In the genomic region with DNA sequence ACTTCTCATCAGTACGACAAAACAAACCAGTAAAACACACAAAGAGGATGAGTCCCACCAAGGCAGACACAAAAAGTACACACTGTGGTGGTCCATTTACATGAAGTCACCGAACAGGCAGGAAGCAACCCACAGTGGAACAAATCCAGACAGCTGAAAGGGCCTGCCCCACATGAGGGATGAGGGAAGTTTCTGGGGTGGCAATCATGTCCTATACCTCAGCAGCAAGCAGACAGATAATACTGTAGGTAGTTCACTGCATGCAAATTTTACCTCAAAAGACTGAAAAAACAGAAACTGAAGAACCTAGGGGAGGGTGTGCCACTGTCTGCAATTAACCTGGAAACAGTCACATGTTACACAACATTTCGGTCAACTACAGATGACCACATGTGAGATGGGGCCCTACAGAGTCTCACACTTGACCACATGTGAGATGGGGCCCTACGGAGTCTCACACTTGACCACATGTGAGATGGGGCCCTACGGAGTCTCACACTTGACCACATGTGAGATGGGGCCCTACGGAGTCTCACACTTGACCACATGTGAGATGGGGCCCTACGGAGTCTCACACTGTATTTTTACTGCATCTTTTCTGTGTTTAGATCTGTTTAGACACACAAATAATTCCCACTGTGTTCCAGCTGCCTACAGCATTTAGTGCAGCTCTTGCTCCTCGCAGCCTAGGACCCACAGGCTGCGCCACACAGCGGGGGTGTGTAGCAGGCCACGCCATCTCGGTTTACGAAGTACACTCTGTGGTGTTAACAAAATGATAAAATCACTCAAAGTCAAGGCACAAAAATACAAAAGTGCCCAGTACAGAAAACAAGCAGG, we compare ENCODE assay signal across 9 cellular contexts. TPM values are rescaled to one million over a fixed set of nuclear protein-coding genes. Genes with fewer than 3 reads are reported as not detected.
DNase-seq lines count a peak whose midpoint lies in the region; ATAC-seq, FAIRE-seq and TF ChIP-seq lines count a peak whose summit lies in the region.
"Had no signal": no experiment of that assay in that cellular context is flagged by ENCODE, and none has a peak within 500 bp of the region (broad histone marks: within the 10 kb centered on the region; RNA-seq: fewer than 3 reads in every experiment).

No MANE protein-coding gene starts in this region.

- intact Hi-C loops in activated T-helper 2 cell treated with anti-CD3 and anti-CD28 coated beads, Interferon-gamma antibody, Interleukin-2, Interleukin-4, amounts not matched to agents 10 μg/mL and 5 μg/mL and 100 μg/mL, durations not matched to agents 14 hours and 24 hours and 36 hours (cut with micrococcal nuclease), result no loop called here

- peaks cover 39% of the 10 kb centered on the region for H3K4me1 ChIP-seq in CD8-positive, alpha-beta memory T cell (ENCODE audit: insufficient read depth, low read length)
- peaks cover 12% of the 10 kb centered on the region for H3K4me1 ChIP-seq in foreskin keratinocyte

- DNase-seq in CD8-positive, alpha-beta memory T cell, result peak in 1 of 5 donors; percentile 37
- DNase-seq in foreskin keratinocyte, result no peak
- DNase-seq in LoVo (ENCODE audit: low spot score), result no peak
- DNase-seq in activated T-helper 2 cell treated with anti-CD3 and anti-CD28 coated beads, Interferon-gamma antibody, Interleukin-2, Interleukin-4, amounts not matched to agents 10 μg/mL and 5 μg/mL and 100 μg/mL, durations not matched to agents 14 hours and 24 hours and 36 hours (ENCODE audit: low spot score), result no peak
- no peak for DNase-seq in frontal cortex (ENCODE audit: low spot score in 2 of 2)
- no peak for DNase-seq in midbrain (lab: John Stamatoyannopoulos, UW)

- POLR2A ChIA-PET in CD8-positive, alpha-beta memory T cell (lab: Charles Lee), result interaction anchor here (1.8 kb wide), 1 partner anchor 23 kb away, joined by 16 read pairs; the partner anchor contains the start of genes CUL4A and PCID2

- H3K4me1 Mint-ChIP-seq in CD8-positive, alpha-beta memory T cell, result peaks cover 61 to 75% (median 62%) of the 10 kb centered on the region in 3 donors
- peaks cover 20% of the 10 kb centered on the region for H3K4me1 Mint-ChIP-seq in activated T-helper 2 cell treated with anti-CD3 and anti-CD28 coated beads, Interferon-gamma antibody, Interleukin-2, Interleukin-4, amounts not matched to agents 10 μg/mL and 5 μg/mL and 100 μg/mL, durations not matched to agents 14 hours and 24 hours and 36 hours (ENCODE audit: low read depth)

- CTCF ChIA-PET in CD8-positive, alpha-beta memory T cell (lab: Charles Lee), result interaction anchor here (0.7 to 1.0 kb wide), 3 partner anchors 12 to 100 kb away, joined by 3 read pairs; no protein-coding TSS in a partner anchor

- H3K27ac ChIP-seq in CD8-positive, alpha-beta memory T cell (ENCODE audit: low read depth, low read length), result no peak overlapping the region
- peak overlapping the region; percentile 69 for H3K27ac ChIP-seq in foreskin keratinocyte

- FAIRE-seq in frontal cortex (lab: Jason Lieb, UNC), result no peak

- peak overlapping the region; percentile 89 to 98 (median 92) for H3K27ac Mint-ChIP-seq in CD8-positive, alpha-beta memory T cell
- H3K27ac Mint-ChIP-seq in activated T-helper 2 cell treated with anti-CD3 and anti-CD28 coated beads, Interferon-gamma antibody, Interleukin-2, Interleukin-4, amounts not matched to agents 10 μg/mL and 5 μg/mL and 100 μg/mL, durations not matched to agents 14 hours and 24 hours and 36 hours, result no peak overlapping the region

- H3K4me3 Mint-ChIP-seq in CD8-positive, alpha-beta memory T cell, result peak overlapping the region; percentile 51 to 86 (median 79)
- no peak overlapping the region for H3K4me3 Mint-ChIP-seq in activated T-helper 2 cell treated with anti-CD3 and anti-CD28 coated beads, Interferon-gamma antibody, Interleukin-2, Interleukin-4, amounts not matched to agents 10 μg/mL and 5 μg/mL and 100 μg/mL, durations not matched to agents 14 hours and 24 hours and 36 hours (ENCODE audit: low read depth)

- no peak for TF ChIP-seq CTCF in foreskin keratinocyte (conservative IDR thresholded peaks at IDR 0.05)

- peaks cover 19% of the 10 kb centered on the region for H3K36me3 ChIP-seq in CD8-positive, alpha-beta memory T cell (ENCODE audit: insufficient read depth, low read length)

- no peaks in the 10 kb centered on the region for H3K27me3 ChIP-seq in CD8-positive, alpha-beta memory T cell (ENCODE audit: insufficient read depth, low read length, poor library complexity, severe bottlenecking)
- no peaks in the 10 kb centered on the region for H3K27me3 ChIP-seq in foreskin keratinocyte

- H3K36me3 Mint-ChIP-seq in CD8-positive, alpha-beta memory T cell, result peaks cover 3 to 64% (median 28%) of the 10 kb centered on the region in 3 donors
- peaks cover 69% of the 10 kb centered on the region for H3K36me3 Mint-ChIP-seq in activated T-helper 2 cell treated with anti-CD3 and anti-CD28 coated beads, Interferon-gamma antibody, Interleukin-2, Interleukin-4, amounts not matched to agents 10 μg/mL and 5 μg/mL and 100 μg/mL, durations not matched to agents 14 hours and 24 hours and 36 hours (ENCODE audit: low read depth)

- no peaks in the 10 kb centered on the region for H3K9me3 ChIP-seq in CD8-positive, alpha-beta memory T cell (ENCODE audit: low read length)

- no peak overlapping the region for H3K4me3 ChIP-seq in CD8-positive, alpha-beta memory T cell (ENCODE audit: low read length)

- ATAC-seq in GM19463 (IDR thresholded peaks at IDR 0.05; ENCODE audit: unreplicated experiment) (peak; percentile 92), HG03457 (IDR thresholded peaks at IDR 0.05; ENCODE audit: unreplicated experiment) (peak; percentile 84), foreskin keratinocyte (no peak)

- H3K27me3 Mint-ChIP-seq in CD8-positive, alpha-beta memory T cell, result peaks cover 0 to 2% of the 10 kb centered on the region in 2 donors
- H3K27me3 Mint-ChIP-seq in activated T-helper 2 cell treated with anti-CD3 and anti-CD28 coated beads, Interferon-gamma antibody, Interleukin-2, Interleukin-4, amounts not matched to agents 10 μg/mL and 5 μg/mL and 100 μg/mL, durations not matched to agents 14 hours and 24 hours and 36 hours (ENCODE audit: low read depth), result no peaks in the 10 kb centered on the region

- H3K9me3 Mint-ChIP-seq in CD8-positive, alpha-beta memory T cell, result no peaks in the 10 kb centered on the region
- no peaks in the 10 kb centered on the region for H3K9me3 Mint-ChIP-seq in activated T-helper 2 cell treated with anti-CD3 and anti-CD28 coated beads, Interferon-gamma antibody, Interleukin-2, Interleukin-4, amounts not matched to agents 10 μg/mL and 5 μg/mL and 100 μg/mL, durations not matched to agents 14 hours and 24 hours and 36 hours

RNA-seq across cellular contexts. Expression of gene PCID2, which starts 22.2 kb away (rescaled TPM):
- total RNA-seq in CD8-positive, alpha-beta memory T cell, result 10 to 100 TPM; 60.1 to 62.3 TPM
- 90.4 TPM for polyA plus RNA-seq in CD8-positive, alpha-beta memory T cell
- total RNA-seq in foreskin keratinocyte (40.4 and 41.7 TPM in 2 replicates), frontal cortex (48.5 TPM)
- polyA plus RNA-seq in foreskin keratinocyte, result 29.1 and 32.9 TPM in 2 replicates
- total RNA-seq in activated T-helper 2 cell treated with anti-CD3 and anti-CD28 coated beads, Interferon-gamma antibody, Interleukin-2, Interleukin-4, amounts not matched to agents 10 μg/mL and 5 μg/mL and 100 μg/mL, durations not matched to agents 14 hours and 24 hours and 36 hours, result 67.1 and 67.6 TPM in 2 replicates

RNA-seq across cellular contexts. Expression of gene CUL4A, which starts 23.1 kb away (rescaled TPM):
- total RNA-seq in CD8-positive, alpha-beta memory T cell, result 10 to 100 TPM; 82.5 to 87.3 TPM
- polyA plus RNA-seq in CD8-positive, alpha-beta memory T cell, result 67.4 TPM
- total RNA-seq in foreskin keratinocyte (65.1 and 66.5 TPM in 2 replicates), frontal cortex (61.6 TPM)
- 27.3 and 31.9 TPM in 2 replicates for polyA plus RNA-seq in foreskin keratinocyte
- total RNA-seq in activated T-helper 2 cell treated with anti-CD3 and anti-CD28 coated beads, Interferon-gamma antibody, Interleukin-2, Interleukin-4, amounts not matched to agents 10 μg/mL and 5 μg/mL and 100 μg/mL, durations not matched to agents 14 hours and 24 hours and 36 hours, result 83.3 and 83.8 TPM in 2 replicates

RNA-seq across cellular contexts. Expression of gene PROZ, which starts 27.8 kb away (rescaled TPM):
- total RNA-seq in CD8-positive, alpha-beta memory T cell, result not detected
- polyA plus RNA-seq in CD8-positive, alpha-beta memory T cell, result not detected
- not detected in 2 replicates for total RNA-seq in foreskin keratinocyte
- not detected in 2 replicates for polyA plus RNA-seq in foreskin keratinocyte
- total RNA-seq in activated T-helper 2 cell treated with anti-CD3 and anti-CD28 coated beads, Interferon-gamma antibody, Interleukin-2, Interleukin-4, amounts not matched to agents 10 μg/mL and 5 μg/mL and 100 μg/mL, durations not matched to agents 14 hours and 24 hours and 36 hours, result not detected in 2 replicates
- total RNA-seq in frontal cortex, result not detected
- total RNA-seq: subcutaneous adipose tissue had no signal
